In the genomic region with DNA sequence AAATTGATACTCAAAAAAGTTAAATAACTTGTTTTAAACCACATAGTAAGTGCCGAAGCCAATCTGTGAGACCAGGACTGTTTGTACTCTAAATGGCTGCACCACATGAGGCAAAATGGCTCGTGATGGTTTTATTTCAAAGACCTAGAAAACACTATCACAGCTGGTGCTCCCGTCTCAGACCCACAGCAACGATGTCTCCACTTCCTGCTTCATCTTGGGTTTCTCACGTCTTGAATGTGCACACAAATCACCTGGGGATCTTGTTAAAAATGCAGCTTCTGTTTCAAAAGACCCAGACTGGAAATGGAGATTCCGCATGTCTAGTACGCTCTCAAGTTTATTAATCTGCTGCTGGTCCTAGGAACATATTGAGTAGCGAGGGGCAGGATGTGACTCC, we compare ENCODE assay signal across 16 cellular contexts. TPM values are rescaled to one million over a fixed set of nuclear protein-coding genes. Genes with fewer than 3 reads are reported as not detected.
DNase-seq lines count a peak whose midpoint lies in the region; ATAC-seq, FAIRE-seq and TF ChIP-seq lines count a peak whose summit lies in the region.
"Had no signal": no experiment of that assay in that cellular context is flagged by ENCODE, and none has a peak within 500 bp of the region (broad histone marks: within the 10 kb centered on the region; RNA-seq: fewer than 3 reads in every experiment).

No MANE protein-coding gene starts in this region.

- H3K4me3 ChIP-seq in CD8-positive, alpha-beta memory T cell (ENCODE audit: low read length) = peak overlapping the region; percentile 82
- peak overlapping the region; percentile 88 for H3K4me3 ChIP-seq in naive thymus-derived CD4-positive, alpha-beta T cell (ENCODE audit: low read length)
- H3K4me3 ChIP-seq: cardiac muscle cell, MG63 had no signal

- peak overlapping the region; percentile 85 to 100 (median 99) for H3K27ac Mint-ChIP-seq in CD8-positive, alpha-beta memory T cell
- peak overlapping the region; percentile 100 for H3K27ac Mint-ChIP-seq in activated T-helper 2 cell treated with anti-CD3 and anti-CD28 coated beads, Interferon-gamma antibody, Interleukin-2, Interleukin-4, amounts not matched to agents 10 μg/mL and 5 μg/mL and 100 μg/mL, durations not matched to agents 14 hours and 24 hours and 36 hours
- H3K27ac Mint-ChIP-seq in naive thymus-derived CD4-positive, alpha-beta T cell = peak overlapping the region; percentile 97 to 100 (median 100)

- FAIRE-seq in GM12892 (lab: Jason Lieb, UNC) = no peak

- peaks cover 62% of the 10 kb centered on the region for H3K4me1 ChIP-seq in CD8-positive, alpha-beta memory T cell (ENCODE audit: insufficient read depth, low read length)
- peaks cover 41 to 68% of the 10 kb centered on the region in 2 donors for H3K4me1 ChIP-seq in naive thymus-derived CD4-positive, alpha-beta T cell (ENCODE audit: control insufficient read depth in 2 of 2, insufficient read depth in 2 of 2, low read length in 2 of 2)
- H3K4me1 ChIP-seq: heart right ventricle had no signal

- peak overlapping the region; percentile 72 for H3K27ac ChIP-seq in CD8-positive, alpha-beta memory T cell (ENCODE audit: low read depth, low read length)
- H3K27ac ChIP-seq in naive thymus-derived CD4-positive, alpha-beta T cell (ENCODE audit: low read depth, low read length) = peak overlapping the region; percentile 92
- H3K27ac ChIP-seq: cardiac muscle cell, epithelial cell of prostate had no signal

- H3K9me3 Mint-ChIP-seq in CD8-positive, alpha-beta memory T cell = no peaks in the 10 kb centered on the region
- peaks cover 3% of the 10 kb centered on the region for H3K9me3 Mint-ChIP-seq in activated T-helper 2 cell treated with anti-CD3 and anti-CD28 coated beads, Interferon-gamma antibody, Interleukin-2, Interleukin-4, amounts not matched to agents 10 μg/mL and 5 μg/mL and 100 μg/mL, durations not matched to agents 14 hours and 24 hours and 36 hours
- peaks cover 0 to 3% (median 0%) of the 10 kb centered on the region in 11 donors for H3K9me3 Mint-ChIP-seq in naive thymus-derived CD4-positive, alpha-beta T cell

- H3K4me1 Mint-ChIP-seq in CD8-positive, alpha-beta memory T cell = peaks cover 72 to 89% (median 83%) of the 10 kb centered on the region in 3 donors
- peaks cover 53% of the 10 kb centered on the region for H3K4me1 Mint-ChIP-seq in activated T-helper 2 cell treated with anti-CD3 and anti-CD28 coated beads, Interferon-gamma antibody, Interleukin-2, Interleukin-4, amounts not matched to agents 10 μg/mL and 5 μg/mL and 100 μg/mL, durations not matched to agents 14 hours and 24 hours and 36 hours (ENCODE audit: low read depth)
- peaks cover 54 to 93% (median 79%) of the 10 kb centered on the region in 7 donors for H3K4me1 Mint-ChIP-seq in naive thymus-derived CD4-positive, alpha-beta T cell

- peak in 4 of 5 donors; percentile 18 to 82 (median 74) for DNase-seq in CD8-positive, alpha-beta memory T cell
- DNase-seq in T follicular helper cell (ENCODE audit: low read depth) = peak; percentile 33
- DNase-seq in activated T-helper 2 cell treated with anti-CD3 and anti-CD28 coated beads, Interferon-gamma antibody, Interleukin-2, Interleukin-4, amounts not matched to agents 10 μg/mL and 5 μg/mL and 100 μg/mL, durations not matched to agents 14 hours and 24 hours and 36 hours (ENCODE audit: low spot score) = peak; percentile 24
- DNase-seq in naive thymus-derived CD4-positive, alpha-beta T cell = peak in 7 of 9 donors; percentile 55 to 82 (median 77)
- no peak for DNase-seq in MV-4-11 (lab: John Stamatoyannopoulos, UW)
- DNase-seq in GM12892 (ENCODE audit: insufficient read length) = no peak
- DNase-seq: GF-D8, heart right ventricle, left ventricle myocardium superior, MG63, nucleus accumbens had no signal

- H3K4me3 Mint-ChIP-seq in CD8-positive, alpha-beta memory T cell = peak overlapping the region; percentile 99 to 100 (median 100)
- peak overlapping the region; percentile 89 for H3K4me3 Mint-ChIP-seq in activated T-helper 2 cell treated with anti-CD3 and anti-CD28 coated beads, Interferon-gamma antibody, Interleukin-2, Interleukin-4, amounts not matched to agents 10 μg/mL and 5 μg/mL and 100 μg/mL, durations not matched to agents 14 hours and 24 hours and 36 hours (ENCODE audit: low read depth)
- H3K4me3 Mint-ChIP-seq in naive thymus-derived CD4-positive, alpha-beta T cell = peak overlapping the region; percentile 95 to 100 (median 99)

- peak; percentile 72 for ATAC-seq in naive thymus-derived CD4-positive, alpha-beta T cell
- ATAC-seq in GM21786 (IDR thresholded peaks at IDR 0.05; ENCODE audit: unreplicated experiment) = no peak
- ATAC-seq in GM21528 (IDR thresholded peaks at IDR 0.05; ENCODE audit: low FRiP score, unreplicated experiment) = no peak
- ATAC-seq: heart right ventricle, left ventricle myocardium superior had no signal

- no peaks in the 10 kb centered on the region for H3K9me3 ChIP-seq in CD8-positive, alpha-beta memory T cell (ENCODE audit: low read length)
- no peaks in the 10 kb centered on the region for H3K9me3 ChIP-seq in naive thymus-derived CD4-positive, alpha-beta T cell (ENCODE audit: control insufficient read depth in 2 of 3, low read length in 3 of 3)
- H3K9me3 ChIP-seq: heart right ventricle, MG63 had no signal

- H3K27me3 Mint-ChIP-seq in CD8-positive, alpha-beta memory T cell = no peaks in the 10 kb centered on the region
- H3K27me3 Mint-ChIP-seq in activated T-helper 2 cell treated with anti-CD3 and anti-CD28 coated beads, Interferon-gamma antibody, Interleukin-2, Interleukin-4, amounts not matched to agents 10 μg/mL and 5 μg/mL and 100 μg/mL, durations not matched to agents 14 hours and 24 hours and 36 hours (ENCODE audit: low read depth) = no peaks in the 10 kb centered on the region
- H3K27me3 Mint-ChIP-seq in naive thymus-derived CD4-positive, alpha-beta T cell = no peaks in the 10 kb centered on the region

- no peaks in the 10 kb centered on the region for H3K27me3 ChIP-seq in CD8-positive, alpha-beta memory T cell (ENCODE audit: insufficient read depth, low read length, poor library complexity, severe bottlenecking)
- no peaks in the 10 kb centered on the region for H3K27me3 ChIP-seq in naive thymus-derived CD4-positive, alpha-beta T cell (ENCODE audit: control insufficient read depth in 2 of 2, insufficient read depth in 2 of 2, low read length in 2 of 2)

- H3K36me3 ChIP-seq in CD8-positive, alpha-beta memory T cell (ENCODE audit: insufficient read depth, low read length) = peaks cover 19% of the 10 kb centered on the region
- peaks cover 8 to 13% (median 8%) of the 10 kb centered on the region in 3 experiments for H3K36me3 ChIP-seq in naive thymus-derived CD4-positive, alpha-beta T cell (ENCODE audit: control insufficient read depth in 2 of 3, insufficient read depth in 3 of 3, low read length in 3 of 3)
- H3K36me3 ChIP-seq: cardiac muscle cell, heart right ventricle, MG63 had no signal

- intact Hi-C loops in activated T-helper 2 cell treated with anti-CD3 and anti-CD28 coated beads, Interferon-gamma antibody, Interleukin-2, Interleukin-4, amounts not matched to agents 10 μg/mL and 5 μg/mL and 100 μg/mL, durations not matched to agents 14 hours and 24 hours and 36 hours (cut with micrococcal nuclease) = loop anchor here (1.0 to 5.0 kb wide), 5 partner anchors 37 to 267 kb away; a partner anchor contains a TSS
- intact Hi-C loops in naive thymus-derived CD4-positive, alpha-beta T cell (cut with micrococcal nuclease) = loop anchor here (1.0 to 2.0 kb wide), 8 partner anchors 33 to 225 kb away; a partner anchor contains a TSS

- peaks cover 11 to 56% (median 27%) of the 10 kb centered on the region in 3 donors for H3K36me3 Mint-ChIP-seq in CD8-positive, alpha-beta memory T cell
- H3K36me3 Mint-ChIP-seq in activated T-helper 2 cell treated with anti-CD3 and anti-CD28 coated beads, Interferon-gamma antibody, Interleukin-2, Interleukin-4, amounts not matched to agents 10 μg/mL and 5 μg/mL and 100 μg/mL, durations not matched to agents 14 hours and 24 hours and 36 hours (ENCODE audit: low read depth) = peaks cover 56% of the 10 kb centered on the region
- H3K36me3 Mint-ChIP-seq in naive thymus-derived CD4-positive, alpha-beta T cell = peaks cover 10 to 53% (median 43%) of the 10 kb centered on the region in 5 donors

- POLR2A ChIA-PET in CD8-positive, alpha-beta memory T cell (lab: Charles Lee) = interaction anchor here (0.7 to 3.4 kb wide), 6 partner anchors 33 to 107 kb away, joined by 3 to 27 read pairs (median 16); a partner anchor contains a TSS
- POLR2A ChIA-PET in naive thymus-derived CD4-positive, alpha-beta T cell (lab: Charles Lee) = interaction anchor here (0.7 to 4.4 kb wide), 14 partner anchors 10 to 692 kb away, joined by 3 to 36 read pairs (median 4); a partner anchor contains a TSS

- CTCF ChIA-PET in CD8-positive, alpha-beta memory T cell (lab: Charles Lee) = interaction anchor here (1.0 to 3.0 kb wide), 4 partner anchors 10 to 107 kb away, joined by 3 to 26 read pairs (median 6); a partner anchor contains a TSS
- CTCF ChIA-PET in naive thymus-derived CD4-positive, alpha-beta T cell (lab: Charles Lee) = interaction anchor here (0.9 to 8.6 kb wide), 10 partner anchors 10 to 107 kb away, joined by 3 to 90 read pairs (median 6); a partner anchor contains a TSS

- TF ChIP-seq POLR2A in GM12892 (IDR thresholded peaks at IDR 0.05; ENCODE audit: low read depth, low read length) = no peak

RNA-seq across cellular contexts. Expression of a gene that starts 1.2 kb away (rescaled TPM):
- 100 to 1,000 TPM; 534 to 541 TPM for total RNA-seq in CD8-positive, alpha-beta memory T cell
- 1,158 TPM for polyA plus RNA-seq in CD8-positive, alpha-beta memory T cell
- 518 and 529 TPM in 2 replicates for total RNA-seq in activated T-helper 2 cell treated with anti-CD3 and anti-CD28 coated beads, Interferon-gamma antibody, Interleukin-2, Interleukin-4, amounts not matched to agents 10 μg/mL and 5 μg/mL and 100 μg/mL, durations not matched to agents 14 hours and 24 hours and 36 hours
- total RNA-seq in naive thymus-derived CD4-positive, alpha-beta T cell = 100 to 1,000 TPM; 392 to 706 (median 670) TPM
- 1,000 to 10,000 TPM in 1 of 2 donors, 100 to 1,000 TPM in 1; 987 to 1,286 TPM for polyA plus RNA-seq in naive thymus-derived CD4-positive, alpha-beta T cell
- polyA plus RNA-seq in GM12892 (2012; ENCODE audit: missing spikeins) = 0.25 TPM
- total RNA-seq: cardiac muscle cell had no signal
- polyA plus RNA-seq: BJ, cardiac muscle cell had no signal

RNA-seq across cellular contexts. Expression of a gene that starts 36.8 kb away (rescaled TPM):
- 100 to 1,000 TPM; 426 to 438 TPM for total RNA-seq in CD8-positive, alpha-beta memory T cell
- 1,253 TPM for polyA plus RNA-seq in CD8-positive, alpha-beta memory T cell
- total RNA-seq in activated T-helper 2 cell treated with anti-CD3 and anti-CD28 coated beads, Interferon-gamma antibody, Interleukin-2, Interleukin-4, amounts not matched to agents 10 μg/mL and 5 μg/mL and 100 μg/mL, durations not matched to agents 14 hours and 24 hours and 36 hours = 386 and 400 TPM in 2 replicates
- 100 to 1,000 TPM; 232 to 597 (median 352) TPM for total RNA-seq in naive thymus-derived CD4-positive, alpha-beta T cell
- polyA plus RNA-seq in naive thymus-derived CD4-positive, alpha-beta T cell = 1,000 to 10,000 TPM in 1 of 2 donors, 100 to 1,000 TPM in 1; 947 to 1,287 TPM
- 0.93 TPM for polyA plus RNA-seq in GM12892 (2012; ENCODE audit: missing spikeins)
- total RNA-seq: cardiac muscle cell had no signal
- polyA plus RNA-seq: BJ, cardiac muscle cell had no signal

RNA-seq across cellular contexts. Expression of a gene that starts 38.4 kb away (rescaled TPM):
- 100 to 1,000 TPM; 167 to 170 TPM for total RNA-seq in CD8-positive, alpha-beta memory T cell
- polyA plus RNA-seq in CD8-positive, alpha-beta memory T cell = 414 TPM
- total RNA-seq in activated T-helper 2 cell treated with anti-CD3 and anti-CD28 coated beads, Interferon-gamma antibody, Interleukin-2, Interleukin-4, amounts not matched to agents 10 μg/mL and 5 μg/mL and 100 μg/mL, durations not matched to agents 14 hours and 24 hours and 36 hours = 134 and 139 TPM in 2 replicates
- 100 to 1,000 TPM; 122 to 220 (median 192) TPM for total RNA-seq in naive thymus-derived CD4-positive, alpha-beta T cell
- 100 to 1,000 TPM; 333 to 459 TPM for polyA plus RNA-seq in naive thymus-derived CD4-positive, alpha-beta T cell
- not detected for polyA plus RNA-seq in GM12892 (2012; ENCODE audit: missing spikeins)
- total RNA-seq: cardiac muscle cell had no signal
- polyA plus RNA-seq: BJ, cardiac muscle cell had no signal

RNA-seq across cellular contexts. Expression of a gene that starts 41.6 kb away (rescaled TPM):
- total RNA-seq in CD8-positive, alpha-beta memory T cell = 1 to 10 TPM; 4.5 to 5.5 TPM
- polyA plus RNA-seq in CD8-positive, alpha-beta memory T cell = 0.36 TPM
- total RNA-seq in activated T-helper 2 cell treated with anti-CD3 and anti-CD28 coated beads, Interferon-gamma antibody, Interleukin-2, Interleukin-4, amounts not matched to agents 10 μg/mL and 5 μg/mL and 100 μg/mL, durations not matched to agents 14 hours and 24 hours and 36 hours = 13.9 and 14.6 TPM in 2 replicates
- 1 to 10 TPM in 4 of 5 experiments, under 1 TPM in 1; 0.69 to 5.9 (median 1.6) TPM for total RNA-seq in naive thymus-derived CD4-positive, alpha-beta T cell
- polyA plus RNA-seq in naive thymus-derived CD4-positive, alpha-beta T cell = 1 to 10 TPM; 1.2 to 1.5 TPM
- not detected for polyA plus RNA-seq in GM12892 (2012; ENCODE audit: missing spikeins)
- total RNA-seq: cardiac muscle cell had no signal
- polyA plus RNA-seq: BJ had no signal

RNA-seq across cellular contexts. Expression of a gene that starts 53.6 kb away (rescaled TPM):
- total RNA-seq in CD8-positive, alpha-beta memory T cell = 100 to 1,000 TPM; 113 to 119 TPM
- polyA plus RNA-seq in CD8-positive, alpha-beta memory T cell = 10.6 TPM
- total RNA-seq in activated T-helper 2 cell treated with anti-CD3 and anti-CD28 coated beads, Interferon-gamma antibody, Interleukin-2, Interleukin-4, amounts not matched to agents 10 μg/mL and 5 μg/mL and 100 μg/mL, durations not matched to agents 14 hours and 24 hours and 36 hours = 49.5 and 49.7 TPM in 2 replicates
- total RNA-seq in naive thymus-derived CD4-positive, alpha-beta T cell = 10 to 100 TPM; 13.3 to 17.4 (median 17.0) TPM
- polyA plus RNA-seq in naive thymus-derived CD4-positive, alpha-beta T cell = 1 to 10 TPM; 3.6 to 4.6 TPM
- 2.1 TPM for polyA plus RNA-seq in GM12892 (2012; ENCODE audit: missing spikeins)

Comparison
In these comparisons a context has a peak if more than half of its experiments do, and no peak if none do; other contexts are left out.
1. DNase-seq: peak in CD8-positive, alpha-beta memory T cell (4 of 5), T follicular helper cell (single experiment), activated T-helper 2 cell treated with anti-CD3 and anti-CD28 coated beads, Interferon-gamma antibody, Interleukin-2, Interleukin-4, amounts not matched to agents 10 μg/mL and 5 μg/mL and 100 μg/mL, durations not matched to agents 14 hours and 24 hours and 36 hours (single experiment) and naive thymus-derived CD4-positive, alpha-beta T cell (7 of 9); none in MV-4-11 (single experiment) and GM12892 (single experiment).
2. Peak in every context shown above with its lines, with median percentiles within 50 percentile points of each other: H3K27ac Mint-ChIP-seq and H3K4me3 Mint-ChIP-seq.